ENCODE assay signal across 25 cellular contexts in the genomic region with DNA sequence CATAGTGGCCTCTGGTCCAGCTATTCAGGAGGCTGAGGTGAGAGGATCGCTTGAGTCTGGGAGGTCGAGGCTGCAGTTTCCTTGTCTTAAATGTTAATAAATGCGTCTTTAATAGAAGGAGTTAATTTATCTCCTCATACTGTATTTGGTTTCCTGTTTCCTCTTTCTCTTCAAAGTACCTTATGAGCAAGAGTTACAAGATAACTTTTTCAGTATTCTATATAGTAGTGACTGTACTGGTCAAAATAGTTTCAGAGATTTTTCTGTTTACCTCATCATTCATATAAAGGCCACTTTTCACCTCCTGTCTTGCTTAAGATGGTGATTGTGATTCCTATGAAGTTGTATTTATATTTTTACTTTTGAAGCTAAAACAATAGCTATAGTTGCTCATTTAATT. TPM values are rescaled to one million over a fixed set of nuclear protein-coding genes. Genes with fewer than 3 reads are reported as not detected.
DNase-seq lines count a peak whose midpoint lies in the region; ATAC-seq and TF ChIP-seq lines count a peak whose summit lies in the region.
"Had no signal": no experiment of that assay in that cellular context is flagged by ENCODE, and none has a peak within 500 bp of the region (broad histone marks: within the 10 kb centered on the region; RNA-seq: fewer than 3 reads in every experiment).

No MANE protein-coding gene starts in this region.

- H3K36me3 ChIP-seq in CD4-positive, CD25-positive, alpha-beta regulatory T cell (ENCODE audit: control insufficient read depth, insufficient read depth, low read length), result no peaks in the 10 kb centered on the region
- no peaks in the 10 kb centered on the region for H3K36me3 ChIP-seq in heart left ventricle
- H3K36me3 ChIP-seq: esophagus squamous epithelium, gastroesophageal sphincter, right atrium auricular region, uterus had no signal

- H3K27me3 ChIP-seq in CD4-positive, CD25-positive, alpha-beta regulatory T cell (ENCODE audit: control insufficient read depth, insufficient read depth, low read length), result no peaks in the 10 kb centered on the region
- no peaks in the 10 kb centered on the region for H3K27me3 ChIP-seq in heart left ventricle
- H3K27me3 ChIP-seq: esophagus squamous epithelium, gastroesophageal sphincter, right atrium auricular region, uterus had no signal

- H3K36me3 Mint-ChIP-seq in activated CD4-positive, alpha-beta T cell treated with anti-CD3 and anti-CD28 coated beads for 36 hours (ENCODE audit: low read depth), result peaks cover 2% of the 10 kb centered on the region
- H3K36me3 Mint-ChIP-seq in CD4-positive, CD25-positive, alpha-beta regulatory T cell, result peaks cover 4% of the 10 kb centered on the region
- H3K36me3 Mint-ChIP-seq in WTC11, result no peaks in the 10 kb centered on the region
- no peaks in the 10 kb centered on the region for H3K36me3 Mint-ChIP-seq in central memory CD8-positive, alpha-beta T cell (ENCODE audit: insufficient read depth)

- H3K4me1 Mint-ChIP-seq in activated CD4-positive, alpha-beta T cell treated with anti-CD3 and anti-CD28 coated beads for 36 hours, result peaks cover 53% of the 10 kb centered on the region
- H3K4me1 Mint-ChIP-seq in CD4-positive, CD25-positive, alpha-beta regulatory T cell, result peaks cover 26 to 42% (median 32%) of the 10 kb centered on the region in 4 donors
- peaks cover 6% of the 10 kb centered on the region for H3K4me1 Mint-ChIP-seq in WTC11
- H3K4me1 Mint-ChIP-seq in central memory CD8-positive, alpha-beta T cell, result peaks cover 35% of the 10 kb centered on the region

- peak overlapping the region; percentile 87 for H3K27ac Mint-ChIP-seq in activated CD4-positive, alpha-beta T cell treated with anti-CD3 and anti-CD28 coated beads for 36 hours
- peak overlapping the region; percentile 84 to 89 (median 88) for H3K27ac Mint-ChIP-seq in CD4-positive, CD25-positive, alpha-beta regulatory T cell
- peak overlapping the region; percentile 55; the same call in 1 of the 2 replicates for H3K27ac Mint-ChIP-seq in WTC11
- peak overlapping the region; percentile 70 for H3K27ac Mint-ChIP-seq in central memory CD8-positive, alpha-beta T cell (ENCODE audit: low read depth)

- ATAC-seq in activated CD4-positive, alpha-beta T cell treated with anti-CD3 and anti-CD28 coated beads for 36 hours, result peak; percentile 21
- peak; percentile 42 to 46 for ATAC-seq in CD4-positive, CD25-positive, alpha-beta regulatory T cell (ENCODE audit: low read depth in 2 of 2)
- ATAC-seq in WTC11, result no peak
- ATAC-seq in central memory CD8-positive, alpha-beta T cell (replicated peaks; ENCODE audit: extremely low read depth, poor library complexity, severe bottlenecking), result no peak
- ATAC-seq in GM21576 (IDR thresholded peaks at IDR 0.05; ENCODE audit: unreplicated experiment), result no peak
- ATAC-seq in heart left ventricle, result no peak
- ATAC-seq: gastroesophageal sphincter had no signal

- POLR2A ChIA-PET in activated CD4-positive, alpha-beta T cell treated with anti-CD3 and anti-CD28 coated beads for 36 hours (lab: Charles Lee), result no interaction called here
- POLR2A ChIA-PET in WTC11 (lab: Charles Lee), result no interaction called here

- no peaks in the 10 kb centered on the region for H3K9me3 Mint-ChIP-seq in activated CD4-positive, alpha-beta T cell treated with anti-CD3 and anti-CD28 coated beads for 36 hours (ENCODE audit: low read depth)
- H3K9me3 Mint-ChIP-seq in CD4-positive, CD25-positive, alpha-beta regulatory T cell, result peaks cover 0 to 1% (median 0%) of the 10 kb centered on the region in 7 donors
- no peaks in the 10 kb centered on the region for H3K9me3 Mint-ChIP-seq in WTC11
- H3K9me3 Mint-ChIP-seq in central memory CD8-positive, alpha-beta T cell, result no peaks in the 10 kb centered on the region

- no peak for TF ChIP-seq POLR2A in heart left ventricle (IDR thresholded peaks at IDR 0.05)

- peaks cover 62% of the 10 kb centered on the region for H3K4me1 ChIP-seq in CD4-positive, CD25-positive, alpha-beta regulatory T cell (ENCODE audit: control insufficient read depth, insufficient read depth, low read length, poor library complexity, severe bottlenecking)
- peaks cover 4 to 72% (median 23%) of the 10 kb centered on the region in 12 donors for H3K4me1 ChIP-seq in heart left ventricle
- H3K4me1 ChIP-seq: uterus had no signal

- H3K27me3 Mint-ChIP-seq in activated CD4-positive, alpha-beta T cell treated with anti-CD3 and anti-CD28 coated beads for 36 hours, result no peaks in the 10 kb centered on the region
- no peaks in the 10 kb centered on the region for H3K27me3 Mint-ChIP-seq in CD4-positive, CD25-positive, alpha-beta regulatory T cell
- H3K27me3 Mint-ChIP-seq in WTC11 (ENCODE audit: low read depth), result no peaks in the 10 kb centered on the region
- no peaks in the 10 kb centered on the region for H3K27me3 Mint-ChIP-seq in central memory CD8-positive, alpha-beta T cell

- H3K9me3 ChIP-seq in CD4-positive, CD25-positive, alpha-beta regulatory T cell (ENCODE audit: control insufficient read depth in 2 of 2, low read length in 2 of 2), result no peaks in the 10 kb centered on the region
- no peaks in the 10 kb centered on the region for H3K9me3 ChIP-seq in heart left ventricle
- H3K9me3 ChIP-seq: esophagus squamous epithelium, gastroesophageal sphincter, right atrium auricular region, SK-N-SH, uterus had no signal

- DNase-seq in activated CD4-positive, alpha-beta T cell treated with anti-CD3 and anti-CD28 coated beads for 36 hours, result no peak
- DNase-seq in activated CD4-positive, alpha-beta T cell treated with anti-CD3 and anti-CD28 coated beads, Interleukin-2, amount 50 U/mL, for 1 hour, result no peak
- no peak for DNase-seq in CD4-positive, CD25-positive, alpha-beta regulatory T cell
- no peak for DNase-seq in WTC11 (ENCODE audit: low spot score)
- DNase-seq in central memory CD8-positive, alpha-beta T cell (ENCODE audit: low spot score in 2 of 2), result no peak
- no peak for DNase-seq in heart left ventricle
- no peak for DNase-seq in head of caudate nucleus
- DNase-seq: activated CD8-positive, alpha-beta memory T cell treated with anti-CD3 and anti-CD28 coated beads for 24 hours; activated gamma-delta T cell; DMS53; esophagus squamous epithelium; GF-D8; IMR-90; kidney; NCI-H1417 treated with DMSO at 0.1 percent for 48 hours; NCI-H524 treated with DMSO at 0.1 percent for 48 hours; SK-N-SH; stimulated activated CD4-positive, alpha-beta T cell treated with anti-CD3 and anti-CD28 coated beads, Interleukin-12 subunit alpha, Interleukin-12 subunit beta, amount 100 ng/mL, for 4 hours; substantia nigra; uterus had no signal

- peak overlapping the region; percentile 17 for H3K27ac ChIP-seq in CD4-positive, CD25-positive, alpha-beta regulatory T cell (ENCODE audit: insufficient read depth, low read length, poor library complexity, severe bottlenecking)
- H3K27ac ChIP-seq in heart left ventricle, result no peak overlapping the region
- H3K27ac ChIP-seq: C4-2B, esophagus squamous epithelium, gastroesophageal sphincter, right atrium auricular region, RWPE1, uterus had no signal

- H3K4me3 Mint-ChIP-seq in activated CD4-positive, alpha-beta T cell treated with anti-CD3 and anti-CD28 coated beads for 36 hours, result peak overlapping the region; percentile 32
- peak overlapping the region; percentile 17 to 83 (median 72) for H3K4me3 Mint-ChIP-seq in CD4-positive, CD25-positive, alpha-beta regulatory T cell
- no peak overlapping the region for H3K4me3 Mint-ChIP-seq in WTC11
- no peak overlapping the region for H3K4me3 Mint-ChIP-seq in central memory CD8-positive, alpha-beta T cell

- CTCF ChIA-PET in activated CD4-positive, alpha-beta T cell treated with anti-CD3 and anti-CD28 coated beads for 36 hours (lab: Charles Lee), result interaction anchor here (0.5 to 2.2 kb wide), 8 partner anchors 9 to 71 kb away, joined by 3 to 8 read pairs (median 4); partner anchors contain the start of gene CBL
- CTCF ChIA-PET in WTC11 (lab: Charles Lee), result interaction anchor here (1.1 kb wide), 1 partner anchor 60 kb away, joined by 3 read pairs; the partner anchor contains the start of gene CBL

- TF ChIP-seq CTCF in WTC11 (IDR thresholded peaks at IDR 0.05), result no peak
- TF ChIP-seq CTCF in heart left ventricle (IDR thresholded peaks at IDR 0.05), result no peak

- WGBS in heart left ventricle, 4 donors, result 82 to 93% (median 86%) methylated on average over 3 of the region's 3 CpGs

- intact Hi-C loops in activated CD4-positive, alpha-beta T cell treated with anti-CD3 and anti-CD28 coated beads for 36 hours (cut with DNase I, micrococcal nuclease), result loop anchor here in 1 of 2 experiments (5.0 kb wide), 1 partner anchor 59 kb away; the partner anchor contains the start of gene CBL
- intact Hi-C loops in heart left ventricle (cut with DNase I), result no loop called here
- intact Hi-C loops in head of caudate nucleus (cut with DNase I), result no loop called here

- peak overlapping the region; percentile 69 for H3K4me3 ChIP-seq in CD4-positive, CD25-positive, alpha-beta regulatory T cell (ENCODE audit: low read depth, low read length)
- no peak overlapping the region for H3K4me3 ChIP-seq in heart left ventricle
- H3K4me3 ChIP-seq: esophagus squamous epithelium, gastroesophageal sphincter, right atrium auricular region, uterus had no signal

TF ChIP-seq in WTC11, 78 proteins besides CTCF, POLR2A, EP300 and RAD21 (continues in another document):
- TF ChIP-seq ZBTB43 (CRISPR knock-in tag; IDR thresholded peaks at IDR 0.05) (no peak), OVOL2 (CRISPR knock-in tag; IDR thresholded peaks at IDR 0.05; ENCODE audit: borderline replicate concordance) (no peak)

RNA-seq across cellular contexts. Expression of gene MCAM, which starts 50.9 kb away (rescaled TPM):
- 1 to 10 TPM; 6.8 to 6.9 TPM for total RNA-seq in activated CD4-positive, alpha-beta T cell treated with anti-CD3 and anti-CD28 coated beads for 36 hours
- total RNA-seq in CD4-positive, CD25-positive, alpha-beta regulatory T cell, result 10.1 TPM
- polyA plus RNA-seq in CD4-positive, CD25-positive, alpha-beta regulatory T cell, result 1 to 10 TPM in 3 of 4 donors, under 1 TPM in 1; 0.37 to 1.6 (median 1.5) TPM
- 20.7 to 26.4 TPM (median 22.1 TPM) in 3 replicates for total RNA-seq in WTC11 (2021)
- 100 to 1,000 TPM in 6 of 9 donors, 10 to 100 TPM in 3; 46.7 to 380 (median 110) TPM for total RNA-seq in heart left ventricle
- 100 to 1,000 TPM in 1 of 2 donors, 10 to 100 TPM in 1; 31.9 to 108 TPM for polyA plus RNA-seq in heart left ventricle

RNA-seq across cellular contexts. Expression of gene CBL, which starts 59.9 kb away (rescaled TPM):
- 10 to 100 TPM; 29.3 to 33.2 TPM for total RNA-seq in activated CD4-positive, alpha-beta T cell treated with anti-CD3 and anti-CD28 coated beads for 36 hours
- total RNA-seq in CD4-positive, CD25-positive, alpha-beta regulatory T cell, result 35.6 TPM
- polyA plus RNA-seq in CD4-positive, CD25-positive, alpha-beta regulatory T cell, result 10 to 100 TPM in 1 of 4 donors, 1 to 10 TPM in 3; 7.9 to 11.7 (median 8.8) TPM
- 45.6 to 47.9 TPM (median 46.7 TPM) in 3 replicates for total RNA-seq in WTC11 (2021)
- 10 to 100 TPM in 3 of 9 donors, 1 to 10 TPM in 6; 6.1 to 20.4 (median 9.5) TPM for total RNA-seq in heart left ventricle
- polyA plus RNA-seq in heart left ventricle, result 1 to 10 TPM; 3.1 to 5.8 TPM

Comparison
In these comparisons a context has a peak if more than half of its experiments do, and no peak if none do; other contexts are left out.
1. ATAC-seq: peak in activated CD4-positive, alpha-beta T cell treated with anti-CD3 and anti-CD28 coated beads for 36 hours (single experiment) and CD4-positive, CD25-positive, alpha-beta regulatory T cell (2 of 2); none in WTC11 (single experiment), central memory CD8-positive, alpha-beta T cell (single experiment), GM21576 (single experiment) and heart left ventricle (0 of 4).
2. H3K4me3 Mint-ChIP-seq: peak in activated CD4-positive, alpha-beta T cell treated with anti-CD3 and anti-CD28 coated beads for 36 hours (single experiment) and CD4-positive, CD25-positive, alpha-beta regulatory T cell (4 of 4); none in WTC11 (single experiment) and central memory CD8-positive, alpha-beta T cell (single experiment).
3. Peak in every context shown above with its lines, with median percentiles within 50 percentile points of each other: H3K27ac Mint-ChIP-seq.